In the genomic region with DNA sequence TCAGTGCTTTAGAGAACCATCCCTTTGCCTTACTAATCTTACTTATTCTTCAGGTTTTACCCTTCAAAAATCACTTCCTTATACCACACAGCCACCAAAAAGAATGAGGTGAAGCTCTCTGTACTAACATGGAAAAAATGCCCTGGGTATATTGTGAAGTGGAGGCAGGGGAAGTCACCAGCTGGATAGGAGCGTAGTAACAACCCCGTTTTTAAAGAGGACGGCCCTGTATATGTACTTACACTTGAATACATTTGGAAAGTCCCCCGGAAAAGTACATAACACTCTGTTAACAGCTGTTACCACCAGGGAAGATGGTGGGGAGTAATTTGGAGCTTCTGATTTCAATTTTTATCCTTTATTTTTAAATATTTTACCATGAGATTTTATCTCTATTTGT, we compare ENCODE assay signal across 1 cellular context.
TF ChIP-seq lines count a peak whose summit lies in the region.

No MANE protein-coding gene starts in this region.

TF ChIP-seq in GM23338, 12 proteins besides CTCF, POLR2A, EP300 and RAD21 (continued from another document):
- TF ChIP-seq CREB1 (CRISPR knock-in tag; IDR thresholded peaks at IDR 0.05; ENCODE audit: low read depth) (no peak), POLR2AphosphoS5 (IDR thresholded peaks at IDR 0.05; ENCODE audit: low read depth) (no peak), EZH2phosphoT487 (IDR thresholded peaks at IDR 0.05; ENCODE audit: unreplicated experiment) (no peak), STAT1 (IDR thresholded peaks at IDR 0.05; ENCODE audit: unreplicated experiment) (no peak), JUNB (IDR thresholded peaks at IDR 0.05; ENCODE audit: unreplicated experiment) (no peak), EZH2 (IDR thresholded peaks at IDR 0.05; ENCODE audit: low read depth, unreplicated experiment) (no peak), ZNF114 (CRISPR knock-in tag; IDR thresholded peaks at IDR 0.05) (no peak), ZNF331 (CRISPR knock-in tag; IDR thresholded peaks at IDR 0.05; ENCODE audit: low read depth) (no peak)
- TF ChIP-seq, protein P1, sequence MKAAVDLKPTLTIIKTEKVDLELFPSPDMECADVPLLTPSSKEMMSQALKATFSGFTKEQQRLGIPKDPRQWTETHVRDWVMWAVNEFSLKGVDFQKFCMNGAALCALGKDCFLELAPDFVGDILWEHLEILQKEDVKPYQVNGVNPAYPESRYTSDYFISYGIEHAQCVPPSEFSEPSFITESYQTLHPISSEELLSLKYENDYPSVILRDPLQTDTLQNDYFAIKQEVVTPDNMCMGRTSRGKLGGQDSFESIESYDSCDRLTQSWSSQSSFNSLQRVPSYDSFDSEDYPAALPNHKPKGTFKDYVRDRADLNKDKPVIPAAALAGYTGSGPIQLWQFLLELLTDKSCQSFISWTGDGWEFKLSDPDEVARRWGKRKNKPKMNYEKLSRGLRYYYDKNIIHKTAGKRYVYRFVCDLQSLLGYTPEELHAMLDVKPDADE (IDR thresholded peaks at IDR 0.05) = no peak
- TF ChIP-seq, protein P2, sequence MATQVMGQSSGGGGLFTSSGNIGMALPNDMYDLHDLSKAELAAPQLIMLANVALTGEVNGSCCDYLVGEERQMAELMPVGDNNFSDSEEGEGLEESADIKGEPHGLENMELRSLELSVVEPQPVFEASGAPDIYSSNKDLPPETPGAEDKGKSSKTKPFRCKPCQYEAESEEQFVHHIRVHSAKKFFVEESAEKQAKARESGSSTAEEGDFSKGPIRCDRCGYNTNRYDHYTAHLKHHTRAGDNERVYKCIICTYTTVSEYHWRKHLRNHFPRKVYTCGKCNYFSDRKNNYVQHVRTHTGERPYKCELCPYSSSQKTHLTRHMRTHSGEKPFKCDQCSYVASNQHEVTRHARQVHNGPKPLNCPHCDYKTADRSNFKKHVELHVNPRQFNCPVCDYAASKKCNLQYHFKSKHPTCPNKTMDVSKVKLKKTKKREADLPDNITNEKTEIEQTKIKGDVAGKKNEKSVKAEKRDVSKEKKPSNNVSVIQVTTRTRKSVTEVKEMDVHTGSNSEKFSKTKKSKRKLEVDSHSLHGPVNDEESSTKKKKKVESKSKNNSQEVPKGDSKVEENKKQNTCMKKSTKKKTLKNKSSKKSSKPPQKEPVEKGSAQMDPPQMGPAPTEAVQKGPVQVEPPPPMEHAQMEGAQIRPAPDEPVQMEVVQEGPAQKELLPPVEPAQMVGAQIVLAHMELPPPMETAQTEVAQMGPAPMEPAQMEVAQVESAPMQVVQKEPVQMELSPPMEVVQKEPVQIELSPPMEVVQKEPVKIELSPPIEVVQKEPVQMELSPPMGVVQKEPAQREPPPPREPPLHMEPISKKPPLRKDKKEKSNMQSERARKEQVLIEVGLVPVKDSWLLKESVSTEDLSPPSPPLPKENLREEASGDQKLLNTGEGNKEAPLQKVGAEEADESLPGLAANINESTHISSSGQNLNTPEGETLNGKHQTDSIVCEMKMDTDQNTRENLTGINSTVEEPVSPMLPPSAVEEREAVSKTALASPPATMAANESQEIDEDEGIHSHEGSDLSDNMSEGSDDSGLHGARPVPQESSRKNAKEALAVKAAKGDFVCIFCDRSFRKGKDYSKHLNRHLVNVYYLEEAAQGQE (IDR thresholded peaks at IDR 0.05; ENCODE audit: unreplicated experiment) = no peak
- TF ChIP-seq, protein P3, sequence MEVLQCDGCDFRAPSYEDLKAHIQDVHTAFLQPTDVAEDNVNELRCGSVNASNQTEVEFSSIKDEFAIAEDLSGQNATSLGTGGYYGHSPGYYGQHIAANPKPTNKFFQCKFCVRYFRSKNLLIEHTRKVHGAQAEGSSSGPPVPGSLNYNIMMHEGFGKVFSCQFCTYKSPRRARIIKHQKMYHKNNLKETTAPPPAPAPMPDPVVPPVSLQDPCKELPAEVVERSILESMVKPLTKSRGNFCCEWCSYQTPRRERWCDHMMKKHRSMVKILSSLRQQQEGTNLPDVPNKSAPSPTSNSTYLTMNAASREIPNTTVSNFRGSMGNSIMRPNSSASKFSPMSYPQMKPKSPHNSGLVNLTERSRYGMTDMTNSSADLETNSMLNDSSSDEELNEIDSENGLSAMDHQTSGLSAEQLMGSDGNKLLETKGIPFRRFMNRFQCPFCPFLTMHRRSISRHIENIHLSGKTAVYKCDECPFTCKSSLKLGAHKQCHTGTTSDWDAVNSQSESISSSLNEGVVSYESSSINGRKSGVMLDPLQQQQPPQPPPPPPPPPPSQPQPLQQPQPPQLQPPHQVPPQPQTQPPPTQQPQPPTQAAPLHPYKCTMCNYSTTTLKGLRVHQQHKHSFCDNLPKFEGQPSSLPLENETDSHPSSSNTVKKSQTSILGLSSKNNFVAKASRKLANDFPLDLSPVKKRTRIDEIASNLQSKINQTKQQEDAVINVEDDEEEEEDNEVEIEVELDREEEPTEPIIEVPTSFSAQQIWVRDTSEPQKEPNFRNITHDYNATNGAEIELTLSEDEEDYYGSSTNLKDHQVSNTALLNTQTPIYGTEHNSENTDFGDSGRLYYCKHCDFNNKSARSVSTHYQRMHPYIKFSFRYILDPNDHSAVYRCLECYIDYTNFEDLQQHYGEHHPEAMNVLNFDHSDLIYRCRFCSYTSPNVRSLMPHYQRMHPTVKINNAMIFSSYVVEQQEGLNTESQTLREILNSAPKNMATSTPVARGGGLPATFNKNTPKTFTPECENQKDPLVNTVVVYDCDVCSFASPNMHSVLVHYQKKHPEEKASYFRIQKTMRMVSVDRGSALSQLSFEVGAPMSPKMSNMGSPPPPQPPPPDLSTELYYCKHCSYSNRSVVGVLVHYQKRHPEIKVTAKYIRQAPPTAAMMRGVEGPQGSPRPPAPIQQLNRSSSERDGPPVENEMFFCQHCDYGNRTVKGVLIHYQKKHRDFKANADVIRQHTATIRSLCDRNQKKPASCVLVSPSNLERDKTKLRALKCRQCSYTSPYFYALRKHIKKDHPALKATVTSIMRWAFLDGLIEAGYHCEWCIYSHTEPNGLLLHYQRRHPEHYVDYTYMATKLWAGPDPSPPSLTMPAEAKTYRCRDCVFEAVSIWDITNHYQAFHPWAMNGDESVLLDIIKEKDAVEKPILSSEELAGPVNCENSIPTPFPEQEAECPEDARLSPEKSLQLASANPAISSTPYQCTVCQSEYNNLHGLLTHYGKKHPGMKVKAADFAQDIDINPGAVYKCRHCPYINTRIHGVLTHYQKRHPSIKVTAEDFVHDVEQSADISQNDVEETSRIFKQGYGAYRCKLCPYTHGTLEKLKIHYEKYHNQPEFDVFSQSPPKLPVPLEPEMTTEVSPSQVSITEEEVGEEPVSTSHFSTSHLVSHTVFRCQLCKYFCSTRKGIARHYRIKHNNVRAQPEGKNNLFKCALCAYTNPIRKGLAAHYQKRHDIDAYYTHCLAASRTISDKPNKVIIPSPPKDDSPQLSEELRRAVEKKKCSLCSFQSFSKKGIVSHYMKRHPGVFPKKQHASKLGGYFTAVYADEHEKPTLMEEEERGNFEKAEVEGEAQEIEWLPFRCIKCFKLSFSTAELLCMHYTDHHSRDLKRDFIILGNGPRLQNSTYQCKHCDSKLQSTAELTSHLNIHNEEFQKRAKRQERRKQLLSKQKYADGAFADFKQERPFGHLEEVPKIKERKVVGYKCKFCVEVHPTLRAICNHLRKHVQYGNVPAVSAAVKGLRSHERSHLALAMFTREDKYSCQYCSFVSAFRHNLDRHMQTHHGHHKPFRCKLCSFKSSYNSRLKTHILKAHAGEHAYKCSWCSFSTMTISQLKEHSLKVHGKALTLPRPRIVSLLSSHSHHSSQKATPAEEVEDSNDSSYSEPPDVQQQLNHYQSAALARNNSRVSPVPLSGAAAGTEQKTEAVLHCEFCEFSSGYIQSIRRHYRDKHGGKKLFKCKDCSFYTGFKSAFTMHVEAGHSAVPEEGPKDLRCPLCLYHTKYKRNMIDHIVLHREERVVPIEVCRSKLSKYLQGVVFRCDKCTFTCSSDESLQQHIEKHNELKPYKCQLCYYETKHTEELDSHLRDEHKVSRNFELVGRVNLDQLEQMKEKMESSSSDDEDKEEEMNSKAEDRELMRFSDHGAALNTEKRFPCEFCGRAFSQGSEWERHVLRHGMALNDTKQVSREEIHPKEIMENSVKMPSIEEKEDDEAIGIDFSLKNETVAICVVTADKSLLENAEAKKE (CRISPR knock-in tag; IDR thresholded peaks at IDR 0.05) = no peak
